ENCODE assay signal across 17 cellular contexts in genomic region chr9:37989632-37990155, GRCh38.
"Had no signal": no experiment of that assay in that cellular context is flagged by ENCODE, and none has a peak within 500 bp of the region (broad histone marks: within the 10 kb centered on the region; RNA-seq: fewer than 3 reads in every experiment).

No MANE protein-coding gene starts in this region.

- H3K4me3 Mint-ChIP-seq: activated CD4-positive, alpha-beta memory T cell treated with anti-CD3 and anti-CD28 coated beads, Interleukin-2, amount 10 ng/mL, durations not matched to agents 7 days and 5 days; activated CD8-positive, alpha-beta memory T cell treated with anti-CD3 and anti-CD28 coated beads, Interleukin-2, amount 10 ng/mL, durations not matched to agents 7 days and 5 days; activated naive CD8-positive, alpha-beta T cell; mesothelial cell of epicardium; natural killer cell treated with Interleukin-12 subunit alpha and Interleukin-12 subunit beta and Interleukin-15 and Interleukin-18, amount 100 ng/mL, for 72 hours had no signal

- H3K36me3 ChIP-seq: gastrocnemius medialis, neutrophil, upper lobe of left lung had no signal

- H3K4me3 ChIP-seq: gastrocnemius medialis, lung, pancreas, upper lobe of left lung had no signal

- DNase-seq: activated CD4-positive, alpha-beta memory T cell treated with anti-CD3 and anti-CD28 coated beads, Interleukin-2, amount 10 ng/mL, durations not matched to agents 7 days and 5 days; activated CD4-positive, alpha-beta T cell treated with anti-CD3 and anti-CD28 coated beads for 48 hours; activated CD4-positive, CD25-positive, alpha-beta regulatory T cell; activated CD8-positive, alpha-beta memory T cell treated with anti-CD3 and anti-CD28 coated beads, Interleukin-2, amount 10 ng/mL, durations not matched to agents 7 days and 5 days; gastrocnemius medialis; stimulated activated CD4-positive, alpha-beta T cell treated with anti-CD3 and anti-CD28 coated beads, Interleukin-12 subunit alpha, Interleukin-12 subunit beta, amount 100 ng/mL, for 4 hours; stimulated activated CD4-positive, alpha-beta T cell treated with anti-CD3 and anti-CD28 coated beads, Interleukin-1b, Interleukin-23, amount 100 ng/mL, for 48 hours; stimulated activated naive CD4-positive, alpha-beta T cell treated with Interleukin-2 at 50 U/mL for 16 hours; T1000; upper lobe of left lung had no signal

- H3K27ac ChIP-seq: neutrophil, upper lobe of left lung had no signal

- H3K27ac Mint-ChIP-seq: activated CD4-positive, alpha-beta memory T cell treated with anti-CD3 and anti-CD28 coated beads, Interleukin-2, amount 10 ng/mL, durations not matched to agents 7 days and 5 days; activated CD8-positive, alpha-beta memory T cell treated with anti-CD3 and anti-CD28 coated beads, Interleukin-2, amount 10 ng/mL, durations not matched to agents 7 days and 5 days; activated naive CD8-positive, alpha-beta T cell; natural killer cell treated with Interleukin-12 subunit alpha and Interleukin-12 subunit beta and Interleukin-15 and Interleukin-18, amount 100 ng/mL, for 72 hours had no signal

- ATAC-seq: activated CD8-positive, alpha-beta memory T cell treated with anti-CD3 and anti-CD28 coated beads, Interleukin-2, amount 10 ng/mL, durations not matched to agents 7 days and 5 days; esophagus mucosa; gastrocnemius medialis; natural killer cell treated with Interleukin-12 subunit alpha and Interleukin-12 subunit beta and Interleukin-15 and Interleukin-18, amount 100 ng/mL, for 72 hours; pancreas had no signal

- H3K27me3 ChIP-seq: gastrocnemius medialis, neutrophil, pancreas, upper lobe of left lung had no signal

- H3K27me3 Mint-ChIP-seq: activated CD8-positive, alpha-beta memory T cell treated with anti-CD3 and anti-CD28 coated beads, Interleukin-2, amount 10 ng/mL, durations not matched to agents 7 days and 5 days; activated naive CD8-positive, alpha-beta T cell had no signal

- H3K9me3 Mint-ChIP-seq: activated CD4-positive, alpha-beta memory T cell treated with anti-CD3 and anti-CD28 coated beads, Interleukin-2, amount 10 ng/mL, durations not matched to agents 7 days and 5 days; mesothelial cell of epicardium; natural killer cell treated with Interleukin-12 subunit alpha and Interleukin-12 subunit beta and Interleukin-15 and Interleukin-18, amount 100 ng/mL, for 72 hours had no signal

- H3K9me3 ChIP-seq: gastrocnemius medialis, neutrophil, pancreas, upper lobe of left lung had no signal

- H3K36me3 Mint-ChIP-seq: activated CD8-positive, alpha-beta memory T cell treated with anti-CD3 and anti-CD28 coated beads, Interleukin-2, amount 10 ng/mL, durations not matched to agents 7 days and 5 days; activated naive CD8-positive, alpha-beta T cell; natural killer cell treated with Interleukin-12 subunit alpha and Interleukin-12 subunit beta and Interleukin-15 and Interleukin-18, amount 100 ng/mL, for 72 hours had no signal
